Comparison of ENCODE assay signal across 8 cellular contexts in genomic region chr20:62387993-62388635, GRCh38. TPM values are rescaled to one million over a fixed set of nuclear protein-coding genes. Genes with fewer than 3 reads are reported as not detected.
DNase-seq lines count a peak whose midpoint lies in the region; ATAC-seq and TF ChIP-seq lines count a peak whose summit lies in the region.

No MANE protein-coding gene starts in this region.

- peaks cover 83% of the 10 kb centered on the region for H3K36me3 Mint-ChIP-seq in MCF 10A (ENCODE audit: insufficient read depth, unreplicated experiment)

- H2AFZ ChIP-seq in KMS-11 (ENCODE audit: low read depth): no peak overlapping the region

- no peaks in the 10 kb centered on the region for H3K4me1 Mint-ChIP-seq in MCF 10A (ENCODE audit: insufficient read depth, unreplicated experiment)

- WGBS in testis, 2 donors: 49 to 57% methylated on average over 9 to 16 of the region's 16 CpGs

- H3K27ac ChIP-seq in KMS-11 (peak overlapping the region; percentile 49; the same call in 1 of the 2 replicates), testis (no peak overlapping the region)

- H3K9me3 Mint-ChIP-seq in MCF 10A (ENCODE audit: unreplicated experiment): no peaks in the 10 kb centered on the region

- H3K9ac ChIP-seq in KMS-11 (peak overlapping the region; percentile 80; the same call in 1 of the 2 replicates), mucosa of stomach (ENCODE audit: low read length) (peak overlapping the region; percentile 82)

- H3K9me3 ChIP-seq in mucosa of stomach (ENCODE audit: control insufficient read depth, low read length) (no peaks in the 10 kb centered on the region), testis (no peaks in the 10 kb centered on the region)

- ATAC-seq in HG02763 (IDR thresholded peaks at IDR 0.05; ENCODE audit: unreplicated experiment): no peak

- POLR2A ChIA-PET in MCF 10A (lab: Yijun Ruan, JAX): interaction anchor here (1.0 to 7.7 kb wide), 20 partner anchors 11 to 408 kb away, joined by 3 to 182 read pairs (median 6); partner anchors contain the start of genes ADRM1, LAMA5 and MRGBP

- no peak for TF ChIP-seq POLR2A in testis (IDR thresholded peaks at IDR 0.05)

- H3K4me3 ChIP-seq in AG09309 (ENCODE audit: control insufficient read depth, low read depth, low read length): peak overlapping the region; percentile 85
- H3K4me3 ChIP-seq in KMS-11 (IDR thresholded peaks at IDR 0.05; ENCODE audit: insufficient read depth, low read depth, low read length): no peak overlapping the region
- peak overlapping the region; percentile 48 for H3K4me3 ChIP-seq in mucosa of stomach (ENCODE audit: low read length)
- peak overlapping the region in 1 of 2 donors; percentile 85 for H3K4me3 ChIP-seq in testis

- CTCF ChIA-PET in MCF 10A (lab: Yijun Ruan, JAX): interaction anchor here (0.6 to 1.5 kb wide), 5 partner anchors 22 to 228 kb away, joined by 3 to 5 read pairs (median 4); no protein-coding TSS in a partner anchor

- intact Hi-C loops in MCF 10A (cut with micrococcal nuclease): loop anchor here (5.0 kb wide), 1 partner anchor 151 kb away; the partner anchor contains the start of gene OSBPL2
- intact Hi-C loops in testis (cut with DNase I; ENCODE audit: low total_unique reads): no loop called here

- no TSS peak for BruUV-seq in MCF 10A (replicated peaks; lab: Mats Ljungman, UMichigan)

- H3K36me3 ChIP-seq in KMS-11 (ENCODE audit: insufficient read depth): peaks cover 3% of the 10 kb centered on the region; the same call in 1 of the 2 replicates
- peaks cover 8% of the 10 kb centered on the region for H3K36me3 ChIP-seq in mucosa of stomach (ENCODE audit: control insufficient read depth, insufficient read depth, low read length)
- no peaks in the 10 kb centered on the region for H3K36me3 ChIP-seq in testis (ENCODE audit: low read depth, missing control alignments)

- H3K4me1 ChIP-seq in KMS-11 (ENCODE audit: low read depth, poor library complexity, severe bottlenecking) (peaks cover 20% of the 10 kb centered on the region), mucosa of stomach (ENCODE audit: control insufficient read depth, insufficient read depth, low read length) (peaks cover 9% of the 10 kb centered on the region), testis (peaks cover 30% of the 10 kb centered on the region)

- no peaks in the 10 kb centered on the region for H4K20me1 ChIP-seq in KMS-11 (ENCODE audit: insufficient read depth)

- no peaks in the 10 kb centered on the region for H3K27me3 Mint-ChIP-seq in MCF 10A (ENCODE audit: insufficient read depth, unreplicated experiment)

- no peak for TF ChIP-seq CTCF in AG09309 (IDR thresholded peaks at IDR 0.05; ENCODE audit: control insufficient read depth, insufficient read depth, low read depth, low read length, missing control alignments)
- no peak for TF ChIP-seq CTCF in KMS-11 (conservative IDR thresholded peaks at IDR 0.05; ENCODE audit: low read depth, low read length)
- TF ChIP-seq CTCF in MCF 10A (IDR thresholded peaks at IDR 0.05; ENCODE audit: unreplicated experiment): no peak
- TF ChIP-seq CTCF in testis (IDR thresholded peaks at IDR 0.05): no peak

- peak overlapping the region; percentile 92 for H3K4me3 Mint-ChIP-seq in MCF 10A (ENCODE audit: unreplicated experiment)

- no peak for DNase-seq in AG09309 (ENCODE audit: low read depth)
- DNase-seq in MCF 10A (ENCODE audit: unreplicated experiment): no peak
- no peak for DNase-seq in cerebellum (ENCODE audit: low spot score)
- no peak for DNase-seq in testis
- DNase-seq in effector CD4-positive, alpha-beta T cell: no peak

- H3K27ac Mint-ChIP-seq in MCF 10A (ENCODE audit: low read depth, unreplicated experiment): peak overlapping the region; percentile 96

- H3K79me2 ChIP-seq in KMS-11 (ENCODE audit: insufficient read depth, low read depth): peaks cover 35% of the 10 kb centered on the region

- peak overlapping the region; percentile 98 for H3K4me2 ChIP-seq in KMS-11

- no peaks in the 10 kb centered on the region for H3K27me3 ChIP-seq in KMS-11 (ENCODE audit: insufficient read depth, low read depth)
- H3K27me3 ChIP-seq in mucosa of stomach (ENCODE audit: control insufficient read depth, insufficient read depth, low read length): no peaks in the 10 kb centered on the region
- H3K27me3 ChIP-seq in testis: no peaks in the 10 kb centered on the region

RNA-seq across cellular contexts. Expression of gene RPS21, which starts 1.2 kb away (rescaled TPM):
- total RNA-seq in MCF 10A (2022) (1,978 and 2,055 TPM in 2 replicates), cerebellum (422 TPM), testis (1,000 to 10,000 TPM in 1 of 2 donors, 100 to 1,000 TPM in 1; 548 to 1,387 TPM)
- 1,052 TPM for polyA plus RNA-seq in testis (ENCODE audit: insufficient read depth, low read depth, low replicate concordance)

RNA-seq across cellular contexts. Expression of gene CABLES2, which starts 19.0 kb away (rescaled TPM):
- 1.5 and 2.8 TPM in 2 replicates for total RNA-seq in MCF 10A (2022)
- 5.4 TPM for total RNA-seq in cerebellum
- 10 to 100 TPM; 51.0 to 58.6 TPM for total RNA-seq in testis
- polyA plus RNA-seq in testis (ENCODE audit: insufficient read depth, low read depth, low replicate concordance): 83.0 TPM

RNA-seq across cellular contexts. Expression of gene LAMA5, which starts 21.0 kb away (rescaled TPM):
- total RNA-seq in MCF 10A (2022) (266 and 292 TPM in 2 replicates), cerebellum (24.6 TPM), testis (100 to 1,000 TPM; 121 to 144 TPM)
- polyA plus RNA-seq in testis (ENCODE audit: insufficient read depth, low read depth, low replicate concordance): 33.2 TPM

RNA-seq across cellular contexts. Expression of gene RBBP8NL, which starts 39.2 kb away (rescaled TPM):
- total RNA-seq in MCF 10A (2022) (not detected in 2 replicates), cerebellum (not detected), testis (1 to 10 TPM in 1 of 2 donors, under 1 TPM in 1; 0.81 to 1.3 TPM)
- polyA plus RNA-seq in testis (ENCODE audit: insufficient read depth, low read depth, low replicate concordance): 2.8 TPM
